In the genomic region with DNA sequence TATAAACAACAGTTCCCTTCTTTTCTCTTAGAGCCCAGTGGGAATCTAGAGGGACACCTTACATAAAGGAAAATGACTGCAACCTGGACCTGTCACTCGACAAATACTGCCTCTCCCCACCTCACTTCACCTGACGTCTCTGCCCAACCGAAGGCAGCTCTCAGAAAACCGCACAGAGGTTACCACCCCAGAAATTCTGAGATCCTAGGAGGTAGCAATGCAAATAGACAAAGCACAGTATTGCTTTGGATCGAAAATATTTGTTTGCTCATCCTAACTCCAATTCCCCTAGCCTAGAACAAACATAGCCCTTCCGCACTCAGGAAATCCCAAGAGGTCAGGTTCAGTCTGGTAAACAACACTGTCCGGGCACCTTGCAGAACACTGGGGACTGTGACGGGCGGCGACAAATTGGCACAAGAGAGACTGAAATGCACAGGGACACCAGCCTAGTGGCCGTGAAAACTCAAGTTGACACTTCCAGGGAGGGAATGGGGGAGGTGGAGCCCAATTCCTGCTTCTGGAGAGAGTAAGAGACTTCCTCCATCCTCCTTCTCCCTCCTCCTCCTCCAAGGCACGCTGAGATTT, we compare ENCODE assay signal across 8 cellular contexts. TPM values are rescaled to one million over a fixed set of nuclear protein-coding genes. Genes with fewer than 3 reads are reported as not detected.
A peak's percentile ranks its signal among the peaks of the same experiment; 100 is the strongest.
DNase-seq lines count a peak whose midpoint lies in the region; ATAC-seq and TF ChIP-seq lines count a peak whose summit lies in the region.

No MANE protein-coding gene starts in this region.

- peak; percentile 14 to 32 for ATAC-seq in activated naive CD4-positive, alpha-beta T cell treated with anti-CD3 and anti-CD28 coated beads, Interleukin-2, amount 50 U/mL, for 72 hours
- ATAC-seq in left cardiac atrium: peak; percentile 7 to 34

- no peaks in the 10 kb centered on the region for H3K27me3 Mint-ChIP-seq in HFFc6 (ENCODE audit: insufficient read depth)

- peak overlapping the region; percentile 94 for H3K4me3 Mint-ChIP-seq in HFFc6

- DNase-seq in activated T-cell treated with anti-CD3 and anti-CD28 coated beads for 1 hour (ENCODE audit: low read depth): peak; percentile 21
- DNase-seq in activated T-cell treated with anti-CD3 and anti-CD28 coated beads, Interleukin-2, amount 50 U/mL, for 1 hour: no peak
- no peak for DNase-seq in HFFc6
- DNase-seq in NCI-H1417 treated with DMSO at 0.1 percent for 48 hours (lab: John Stamatoyannopoulos, UW): peak; percentile 63
- no peak for DNase-seq in activated naive CD4-positive, alpha-beta T cell treated with anti-CD3 and anti-CD28 coated beads, Interleukin-2, amount 50 U/mL, for 72 hours (ENCODE audit: low spot score in 2 of 2)
- no peak for DNase-seq in left cardiac atrium
- peak; percentile 29 for DNase-seq in putamen (ENCODE audit: low spot score)
- DNase-seq in globus pallidus (ENCODE audit: low spot score): no peak

- peaks cover 57% of the 10 kb centered on the region for H3K4me1 Mint-ChIP-seq in HFFc6 (ENCODE audit: low read depth)

- H3K27ac Mint-ChIP-seq in HFFc6: peak overlapping the region; percentile 93
- H3K27ac Mint-ChIP-seq in activated naive CD4-positive, alpha-beta T cell treated with anti-CD3 and anti-CD28 coated beads, Interleukin-2, amount 50 U/mL, for 72 hours: peak overlapping the region; percentile 91 to 94

- intact Hi-C loops in left cardiac atrium (cut with DNase I): loop anchor here in 1 of 2 donors (5.0 to 10.0 kb wide), 2 partner anchors 40 to 163 kb away; no protein-coding TSS in a partner anchor

- no peak for TF ChIP-seq CTCF in HFFc6 (IDR thresholded peaks at IDR 0.05)

- peaks cover 42% of the 10 kb centered on the region for H3K36me3 Mint-ChIP-seq in HFFc6 (ENCODE audit: low read depth)
- H3K36me3 Mint-ChIP-seq in activated naive CD4-positive, alpha-beta T cell treated with anti-CD3 and anti-CD28 coated beads, Interleukin-2, amount 50 U/mL, for 72 hours: peaks cover 29 to 37% of the 10 kb centered on the region in 2 donors

- H3K9me3 Mint-ChIP-seq in HFFc6: peaks cover 43% of the 10 kb centered on the region
- H3K9me3 Mint-ChIP-seq in activated naive CD4-positive, alpha-beta T cell treated with anti-CD3 and anti-CD28 coated beads, Interleukin-2, amount 50 U/mL, for 72 hours: peaks cover 18 to 21% of the 10 kb centered on the region in 2 donors

RNA-seq across cellular contexts. Expression of a gene that starts 0.4 kb away (rescaled TPM):
- total RNA-seq in HFFc6 (2021; fragmentation: NEBNext Ultra II Directional; extraction: Animal tissue kit (Norgen Biotek cat#: 25700)): 10 to 100 TPM; 56.7 to 65.0 (median 60.1) TPM
- 10 to 100 TPM; 17.5 to 34.9 TPM for total RNA-seq in activated naive CD4-positive, alpha-beta T cell treated with anti-CD3 and anti-CD28 coated beads, Interleukin-2, amount 50 U/mL, for 72 hours
- 10 to 100 TPM; 35.0 to 46.0 TPM for total RNA-seq in left cardiac atrium

RNA-seq across cellular contexts. Expression of a gene that starts 43.9 kb away (rescaled TPM):
- 10 to 100 TPM; 40.7 to 58.6 (median 46.8) TPM for total RNA-seq in HFFc6 (2021; fragmentation: NEBNext Ultra II Directional; extraction: Animal tissue kit (Norgen Biotek cat#: 25700))
- under 1 TPM in 1 of 2 donors, not detected in 1; 0.91 TPM for total RNA-seq in activated naive CD4-positive, alpha-beta T cell treated with anti-CD3 and anti-CD28 coated beads, Interleukin-2, amount 50 U/mL, for 72 hours
- total RNA-seq in left cardiac atrium: 1 to 10 TPM; 1.1 to 9.4 TPM

Comparison
In these comparisons a context has a peak if more than half of its experiments do, and no peak if none do; other contexts are left out.
1. DNase-seq: peak in activated T-cell treated with anti-CD3 and anti-CD28 coated beads for 1 hour (single experiment), NCI-H1417 treated with DMSO at 0.1 percent for 48 hours (single experiment) and putamen (single experiment); none in activated T-cell treated with anti-CD3 and anti-CD28 coated beads, Interleukin-2, amount 50 U/mL, for 1 hour (single experiment), HFFc6 (single experiment), activated naive CD4-positive, alpha-beta T cell treated with anti-CD3 and anti-CD28 coated beads, Interleukin-2, amount 50 U/mL, for 72 hours (0 of 2), left cardiac atrium (single experiment) and globus pallidus (single experiment).
2. RNA of a gene that starts 43.9 kb away (total RNA-seq): 40.7 to 58.6 TPM in HFFc6; 1.1 to 9.4 TPM in left cardiac atrium and 0.91 TPM in activated naive CD4-positive, alpha-beta T cell treated with anti-CD3 and anti-CD28 coated beads, Interleukin-2, amount 50 U/mL, for 72 hours; every median in the first group is over 4 times any median in the second.